9 cellular contexts compared by ENCODE assay signal in genomic region chr7:151249732-151250072, GRCh38. TPM values are rescaled to one million over a fixed set of nuclear protein-coding genes. Genes with fewer than 3 reads are reported as not detected.
DNase-seq lines count a peak whose midpoint lies in the region; ATAC-seq and TF ChIP-seq lines count a peak whose summit lies in the region.
"Had no signal": no experiment of that assay in that cellular context is flagged by ENCODE, and none has a peak within 500 bp of the region (broad histone marks: within the 10 kb centered on the region; RNA-seq: fewer than 3 reads in every experiment).

No MANE protein-coding gene starts in this region.

- H3F3A ChIP-seq in PC-9 (ENCODE audit: insufficient read depth, low read depth), result peaks cover 3% of the 10 kb centered on the region

- no TSS peak for BruUV-seq in PC-9 (replicated peaks; lab: Mats Ljungman, UMichigan)

- H3K4me3 Mint-ChIP-seq in natural killer cell, result peak overlapping the region; percentile 68

- no peaks in the 10 kb centered on the region for H3K36me3 ChIP-seq in PC-9 (ENCODE audit: low read depth)

- H3K4me3 ChIP-seq in AG09309 (ENCODE audit: control insufficient read depth, low read depth, low read length) (peak overlapping the region; percentile 81; the same call in 1 of the 2 replicates), epithelial cell of esophagus (ENCODE audit: low read length) (no peak overlapping the region), PC-9 (no peak overlapping the region)

- no peak overlapping the region for H3K4me2 ChIP-seq in PC-9

- no peaks in the 10 kb centered on the region for H3K79me2 ChIP-seq in PC-9 (ENCODE audit: low read depth)

- H4K20me1 ChIP-seq in PC-9 (ENCODE audit: insufficient read depth), result 0 out of 2 replicates have a peak, but pooled peaks cover 3% of the 10 kb centered on the region

- H3K36me3 Mint-ChIP-seq in natural killer cell, result no peaks in the 10 kb centered on the region

- H3K4me1 Mint-ChIP-seq in natural killer cell, result peaks cover 21 to 53% of the 10 kb centered on the region in 2 donors

- no peaks in the 10 kb centered on the region for H3K9me3 Mint-ChIP-seq in natural killer cell

- H3K4me1 ChIP-seq in PC-9 (replicated peaks; ENCODE audit: insufficient read depth), result no peaks in the 10 kb centered on the region; the same call in 1 of the 2 replicates

- TF ChIP-seq CTCF in AG09309 (IDR thresholded peaks at IDR 0.05; ENCODE audit: control insufficient read depth, insufficient read depth, low read depth, low read length, missing control alignments) (no peak), epithelial cell of esophagus (IDR thresholded peaks at IDR 0.05; ENCODE audit: insufficient read depth, low read depth, low read length, missing control alignments) (no peak), natural killer cell (IDR thresholded peaks at IDR 0.05) (no peak), PC-9 (conservative IDR thresholded peaks at IDR 0.05) (no peak)

- peaks cover 34 to 62% of the 10 kb centered on the region in 2 donors for H3K27me3 Mint-ChIP-seq in natural killer cell (ENCODE audit: low read depth in 2 of 2)

- H3K27me3 ChIP-seq in PC-9 (ENCODE audit: insufficient read depth, low read depth), result peaks cover 70% of the 10 kb centered on the region

- CTCF ChIA-PET in PC-9 (lab: Charles Lee), result no interaction called here

- DNase-seq in AG09309 (ENCODE audit: low read depth) (no peak), LHCN-M2 (ENCODE audit: low read depth) (peak; percentile 74), epithelial cell of esophagus (ENCODE audit: low read depth) (peak; percentile 43), natural killer cell (no peak), PC-9 (no peak), glomerular visceral epithelial cell (ENCODE audit: extremely low spot score) (no peak)
- no peak for DNase-seq in activated CD8-positive, alpha-beta memory T cell treated with anti-CD3 and anti-CD28 coated beads, Interleukin-2, amount 50 U/mL, for 48 hours

- POLR2A ChIA-PET in PC-9 (lab: Charles Lee; ENCODE audit: unreplicated experiment), result no interaction called here

- H3K27ac Mint-ChIP-seq in natural killer cell, result peak overlapping the region in 1 of 2 donors; percentile 50

- no peak overlapping the region for H2AFZ ChIP-seq in PC-9

- no peaks in the 10 kb centered on the region for H3K9me2 ChIP-seq in PC-9 (ENCODE audit: insufficient read depth)

- H3K27ac ChIP-seq in PC-9, result no peak overlapping the region

- ATAC-seq in natural killer cell (no peak), HG03354 (IDR thresholded peaks at IDR 0.05; ENCODE audit: poor library complexity, severe bottlenecking, unreplicated experiment) (no peak)

- H3K9me3 ChIP-seq in PC-9 (ENCODE audit: insufficient read depth, low read depth), result no peaks in the 10 kb centered on the region

- intact Hi-C loops in natural killer cell (cut with micrococcal nuclease), result no loop called here
- intact Hi-C loops in PC-9 (cut with micrococcal nuclease; ENCODE audit: unreplicated experiment), result no loop called here

RNA-seq across cellular contexts. Expression of gene SMARCD3, which starts 1.2 kb away (rescaled TPM):
- total RNA-seq in LHCN-M2 (2014; rRNA removed) (150 and 161 TPM in 2 replicates), natural killer cell (1 to 10 TPM; 3.1 to 8.7 (median 6.5) TPM), PC-9 (2021) (4.6 and 5.7 TPM in 2 replicates)
- 97.2 TPM for polyA plus RNA-seq in LHCN-M2 (2012)

RNA-seq across cellular contexts. Expression of gene CHPF2, which starts 17.4 kb away (rescaled TPM):
- 123 and 133 TPM in 2 replicates for total RNA-seq in LHCN-M2 (2014; rRNA removed)
- 73.9 TPM for polyA plus RNA-seq in LHCN-M2 (2012)
- 10 to 100 TPM; 47.0 to 51.6 (median 48.6) TPM for total RNA-seq in natural killer cell
- 47.4 and 54.9 TPM in 2 replicates for total RNA-seq in PC-9 (2021)

RNA-seq across cellular contexts. Expression of gene ABCF2, which starts 22.7 kb away (rescaled TPM):
- total RNA-seq in LHCN-M2 (2014; rRNA removed), result 111 and 115 TPM in 2 replicates
- polyA plus RNA-seq in LHCN-M2 (2012), result 50.8 TPM
- total RNA-seq in natural killer cell, result 10 to 100 TPM; 12.1 to 26.1 (median 17.6) TPM
- total RNA-seq in PC-9 (2021), result 45.8 and 49.4 TPM in 2 replicates

RNA-seq across cellular contexts. Expression of gene H2BK1, which starts 39.4 kb away (rescaled TPM):
- total RNA-seq in LHCN-M2 (2014; rRNA removed) (not detected in 2 replicates), natural killer cell (1 to 10 TPM in 1 of 3 donors, not detected in 2; 2.5 TPM), PC-9 (2021) (not detected in 2 replicates)
- polyA plus RNA-seq in LHCN-M2 (2012), result not detected
- total RNA-seq: activated CD8-positive, alpha-beta memory T cell treated with anti-CD3 and anti-CD28 coated beads for 36 hours had no signal

Comparison
In these comparisons a context has a peak if more than half of its experiments do, and no peak if none do; other contexts are left out.
1. DNase-seq: peak in LHCN-M2 (single experiment) and epithelial cell of esophagus (single experiment); none in AG09309 (single experiment), natural killer cell (single experiment), PC-9 (0 of 2), activated CD8-positive, alpha-beta memory T cell treated with anti-CD3 and anti-CD28 coated beads, Interleukin-2, amount 50 U/mL, for 48 hours (single experiment) and glomerular visceral epithelial cell (single experiment).
2. RNA of gene SMARCD3, which starts 1.2 kb away (total RNA-seq): 150 to 161 TPM in LHCN-M2; 3.1 to 8.7 TPM in natural killer cell and 4.6 to 5.7 TPM in PC-9; every median in the first group is over 10 times any median in the second.